In genomic region chr10:52440612-52441285, GRCh38 we compare ENCODE assay signal across 26 cellular contexts.
A peak's percentile ranks its signal among the peaks of the same experiment; 100 is the strongest.
DNase-seq lines count a peak whose midpoint lies in the region; ATAC-seq and TF ChIP-seq lines count a peak whose summit lies in the region.
"Had no signal": no experiment of that assay in that cellular context is flagged by ENCODE, and none has a peak within 500 bp of the region (broad histone marks: within the 10 kb centered on the region; RNA-seq: fewer than 3 reads in every experiment).

No MANE protein-coding gene starts in this region.

- CTCF ChIA-PET in OCI-LY7 (lab: Charles Lee; ENCODE audit: unreplicated experiment), result no interaction called here
- CTCF ChIA-PET in activated CD8-positive, alpha-beta T cell treated with anti-CD3 and anti-CD28 coated beads, Interleukin-2, amount 10 ng/mL, durations not matched to agents 7 days and 5 days (lab: Charles Lee), result no interaction called here

- H3K4me1 ChIP-seq in OCI-LY7 (ENCODE audit: insufficient read depth, low read length, poor library complexity, severe bottlenecking), result peaks cover 5% of the 10 kb centered on the region
- H3K4me1 ChIP-seq in fibroblast of lung (ENCODE audit: control insufficient read depth, extremely low read depth, insufficient read depth, low read length), result peaks cover 3% of the 10 kb centered on the region
- H3K4me1 ChIP-seq in osteoblast (ENCODE audit: insufficient read depth, low read length), result peaks cover 31% of the 10 kb centered on the region

- H4K20me1 ChIP-seq in OCI-LY7 (ENCODE audit: insufficient read depth, low read length), result no peaks in the 10 kb centered on the region
- no peaks in the 10 kb centered on the region for H4K20me1 ChIP-seq in fibroblast of lung (ENCODE audit: control insufficient read depth, extremely low read depth, insufficient read depth, low read length)
- H4K20me1 ChIP-seq in osteoblast (ENCODE audit: insufficient read depth, low read length), result no peaks in the 10 kb centered on the region
- H4K20me1 ChIP-seq: BLaER1 had no signal

- peak; percentile 1 for DNase-seq in NCI-H82 (lab: John Stamatoyannopoulos, UW)
- no peak for DNase-seq in NCI-H82 treated with DMSO at 0.1 percent for 48 hours (lab: John Stamatoyannopoulos, UW; ENCODE audit: unreplicated experiment)
- DNase-seq in OCI-LY7 (ENCODE audit: low spot score), result no peak
- DNase-seq in fibroblast of lung (ENCODE audit: low read depth in 2 of 2), result no peak
- DNase-seq in osteoblast (ENCODE audit: insufficient read length, low spot score, missing footprints), result no peak
- DNase-seq in foreskin melanocyte, result no peak
- DNase-seq in activated CD8-positive, alpha-beta T cell treated with anti-CD3 and anti-CD28 coated beads, Interleukin-2, amount 10 ng/mL, durations not matched to agents 7 days and 5 days, result no peak
- DNase-seq: 8988T; activated CD4-positive, alpha-beta T cell treated with anti-CD3 and anti-CD28 coated beads, Interleukin-2, amount 50 U/mL, for 48 hours; activated naive CD4-positive, alpha-beta T cell treated with Interleukin-2 at 50 U/mL for 16 hours; activated T-cell treated with anti-CD3 and anti-CD28 coated beads, Interleukin-2, amount 50 U/mL, for 1 hour; anterior cingulate cortex; Calu3; effector memory CD4-positive, alpha-beta T cell; heart left ventricle; NCI-H187 treated with DMSO at 0.1 percent for 48 hours; NCI-H510A; stimulated activated CD4-positive, alpha-beta T cell treated with anti-CD3 and anti-CD28 coated beads, Interleukin-4, amount 100 ng/mL, for 1 hour; T-helper 2 cell had no signal

- H3K4me2 ChIP-seq in OCI-LY7 (ENCODE audit: low read length) (no peak overlapping the region), fibroblast of lung (ENCODE audit: extremely low read depth, insufficient read depth, low read length) (no peak overlapping the region), osteoblast (ENCODE audit: insufficient read depth, low read length) (no peak overlapping the region)
- H3K4me2 ChIP-seq: BLaER1, smooth muscle cell had no signal

- H3K9me3 Mint-ChIP-seq in activated CD8-positive, alpha-beta T cell treated with anti-CD3 and anti-CD28 coated beads, Interleukin-2, amount 10 ng/mL, durations not matched to agents 7 days and 5 days (ENCODE audit: insufficient read depth), result no peaks in the 10 kb centered on the region
- H3K9me3 Mint-ChIP-seq: type B pancreatic cell had no signal

- H3K79me2 ChIP-seq in OCI-LY7 (ENCODE audit: insufficient read depth, low read depth, low read length) (no peaks in the 10 kb centered on the region), fibroblast of lung (ENCODE audit: control insufficient read depth, insufficient read depth, low read length) (no peaks in the 10 kb centered on the region), osteoblast (ENCODE audit: insufficient read depth, low read length) (no peaks in the 10 kb centered on the region)

- H3K9me2 ChIP-seq in OCI-LY7 (ENCODE audit: insufficient read depth, low read length), result no peaks in the 10 kb centered on the region

- H2AFZ ChIP-seq in OCI-LY7 (ENCODE audit: low read length) (peak overlapping the region; percentile 42; the same call in 1 of the 2 replicates), fibroblast of lung (ENCODE audit: low read length) (peak overlapping the region; percentile 67), osteoblast (ENCODE audit: low read length) (peak overlapping the region; percentile 52)

- no peak overlapping the region for H3K9ac ChIP-seq in fibroblast of lung (ENCODE audit: insufficient read depth, low read length)
- H3K9ac ChIP-seq: BLaER1 had no signal

- TF ChIP-seq CTCF in OCI-LY7 (conservative IDR thresholded peaks at IDR 0.05; ENCODE audit: low read length) (no peak), fibroblast of lung (conservative IDR thresholded peaks at IDR 0.05 in 1 of 2, IDR thresholded peaks at IDR 0.05 in 1 of 2; ENCODE audit: low read depth in 1 of 2, low read length in 2 of 2) (peak in 1 of 2 donors; percentile 12), osteoblast (IDR thresholded peaks at IDR 0.05; ENCODE audit: extremely low read depth, low read depth, low read length) (no peak)

- no TSS peak for BruUV-seq in OCI-LY7 (replicated peaks; lab: Mats Ljungman, UMichigan)

- H3K36me3 Mint-ChIP-seq in activated CD8-positive, alpha-beta T cell treated with anti-CD3 and anti-CD28 coated beads, Interleukin-2, amount 10 ng/mL, durations not matched to agents 7 days and 5 days (ENCODE audit: low read depth), result no peaks in the 10 kb centered on the region
- H3K36me3 Mint-ChIP-seq: type B pancreatic cell had no signal

- intact Hi-C loops in OCI-LY7 (cut with micrococcal nuclease; ENCODE audit: unreplicated experiment), result no loop called here

- H3K27me3 ChIP-seq in fibroblast of lung (ENCODE audit: control insufficient read depth, insufficient read depth, low read length), result no peaks in the 10 kb centered on the region
- H3K27me3 ChIP-seq in osteoblast (ENCODE audit: insufficient read depth, low read length), result no peaks in the 10 kb centered on the region
- H3K27me3 ChIP-seq: BLaER1, heart left ventricle, SJSA1 had no signal

- no peaks in the 10 kb centered on the region for H3K27me3 Mint-ChIP-seq in activated CD8-positive, alpha-beta T cell treated with anti-CD3 and anti-CD28 coated beads, Interleukin-2, amount 10 ng/mL, durations not matched to agents 7 days and 5 days (ENCODE audit: low read depth)
- H3K27me3 Mint-ChIP-seq: type B pancreatic cell had no signal

- H3K4me3 ChIP-seq in OCI-LY7 (ENCODE audit: low read depth, low read length, poor library complexity, severe bottlenecking) (no peak overlapping the region), fibroblast of lung (replicated peaks in 1 of 4; ENCODE audit: control extremely low read depth in 1 of 4, insufficient read depth in 1 of 4, low read depth in 3 of 4, low read length in 4 of 4) (no peak overlapping the region), osteoblast (ENCODE audit: insufficient read depth, low read length) (no peak overlapping the region)
- H3K4me3 ChIP-seq: BLaER1, heart left ventricle, SJSA1, smooth muscle cell had no signal

- no peaks in the 10 kb centered on the region for H3K9me3 ChIP-seq in OCI-LY7 (ENCODE audit: low read length)
- no peaks in the 10 kb centered on the region for H3K9me3 ChIP-seq in fibroblast of lung (ENCODE audit: control insufficient read depth, insufficient read depth, low read depth, low read length)
- no peaks in the 10 kb centered on the region for H3K9me3 ChIP-seq in osteoblast (ENCODE audit: low read depth, low read length)
- H3K9me3 ChIP-seq: heart left ventricle, SJSA1 had no signal

- no peaks in the 10 kb centered on the region for H3K36me3 ChIP-seq in OCI-LY7 (ENCODE audit: insufficient read depth, low read length)
- H3K36me3 ChIP-seq in fibroblast of lung (ENCODE audit: control insufficient read depth, insufficient read depth, low read length), result no peaks in the 10 kb centered on the region
- H3K36me3 ChIP-seq in osteoblast (ENCODE audit: insufficient read depth, low read length), result no peaks in the 10 kb centered on the region
- H3K36me3 ChIP-seq: BLaER1, heart left ventricle, SJSA1 had no signal

- POLR2A ChIA-PET in OCI-LY7 (lab: Charles Lee), result interaction anchor here (0.6 to 1.5 kb wide), 3 partner anchors 20 to 248 kb away, joined by 3 to 5 read pairs (median 3); no protein-coding TSS in a partner anchor
- POLR2A ChIA-PET in activated CD8-positive, alpha-beta T cell treated with anti-CD3 and anti-CD28 coated beads, Interleukin-2, amount 10 ng/mL, durations not matched to agents 7 days and 5 days (lab: Charles Lee), result no interaction called here

- H3K4me1 Mint-ChIP-seq in activated CD8-positive, alpha-beta T cell treated with anti-CD3 and anti-CD28 coated beads, Interleukin-2, amount 10 ng/mL, durations not matched to agents 7 days and 5 days (ENCODE audit: low read depth), result no peaks in the 10 kb centered on the region

- H3K4me3 Mint-ChIP-seq in activated CD8-positive, alpha-beta T cell treated with anti-CD3 and anti-CD28 coated beads, Interleukin-2, amount 10 ng/mL, durations not matched to agents 7 days and 5 days, result no peak overlapping the region
- H3K4me3 Mint-ChIP-seq: type B pancreatic cell had no signal

- no peak overlapping the region for H3K27ac Mint-ChIP-seq in activated CD8-positive, alpha-beta T cell treated with anti-CD3 and anti-CD28 coated beads, Interleukin-2, amount 10 ng/mL, durations not matched to agents 7 days and 5 days
- H3K27ac Mint-ChIP-seq: type B pancreatic cell had no signal

- no peak for ATAC-seq in GM18511 (IDR thresholded peaks at IDR 0.05; ENCODE audit: unreplicated experiment)
- no peak for ATAC-seq in activated CD8-positive, alpha-beta T cell treated with anti-CD3 and anti-CD28 coated beads, Interleukin-2, amount 10 ng/mL, durations not matched to agents 7 days and 5 days

- no peak overlapping the region for H3K27ac ChIP-seq in OCI-LY7 (ENCODE audit: low read depth, low read length, poor library complexity, severe bottlenecking)
- H3K27ac ChIP-seq in fibroblast of lung (ENCODE audit: insufficient read depth, low read length), result no peak overlapping the region
- no peak overlapping the region for H3K27ac ChIP-seq in osteoblast (ENCODE audit: low read depth, low read length)
- H3K27ac ChIP-seq: BLaER1, heart left ventricle, HL-60, SJSA1, VCaP had no signal
